8 cellular contexts compared by ENCODE assay signal in genomic region chr17:80866050-80866793, GRCh38.
DNase-seq lines count a peak whose midpoint lies in the region; ATAC-seq and TF ChIP-seq lines count a peak whose summit lies in the region.

No MANE protein-coding gene starts in this region.

- H3K4me1 ChIP-seq in gastroesophageal sphincter (peaks cover 0 to 13% (median 0%) of the 10 kb centered on the region in 3 donors), aorta (ENCODE audit: control insufficient read depth in 1 of 2, insufficient read depth in 2 of 2, low read length in 2 of 2) (no peaks in the 10 kb centered on the region)

- peaks cover 0 to 18% of the 10 kb centered on the region in 2 donors for H3K36me3 ChIP-seq in gastroesophageal sphincter
- no peaks in the 10 kb centered on the region for H3K36me3 ChIP-seq in aorta (ENCODE audit: control insufficient read depth in 1 of 2, insufficient read depth in 2 of 2, low read length in 1 of 2)

- TF ChIP-seq POLR2A in gastroesophageal sphincter (IDR thresholded peaks at IDR 0.05), result no peak

- TF ChIP-seq CTCF in LNCaP clone FGC (IDR thresholded peaks at IDR 0.05; ENCODE audit: control insufficient read depth, extremely low read depth, insufficient read depth) (peak; percentile 82), gastroesophageal sphincter (IDR thresholded peaks at IDR 0.05) (peak in 3 of 4 experiments; percentile 70 to 78 (median 73))

- ATAC-seq in gastroesophageal sphincter (peak; percentile 74), aorta (ENCODE audit: low FRiP score) (no peak), HG03097 (IDR thresholded peaks at IDR 0.05; ENCODE audit: low FRiP score, unreplicated experiment) (no peak)

- TF ChIP-seq EP300 in gastroesophageal sphincter (IDR thresholded peaks at IDR 0.05), result no peak

- WGBS in gastroesophageal sphincter (ENCODE audit: low coverage in 1 of 2), 2 donors, result 12% methylated on average over 8 of the region's 8 CpGs
- 14 to 16% methylated on average over 8 of the region's 8 CpGs for WGBS in aorta, 2 donors

- intact Hi-C loops in posterior cingulate gyrus (cut with DNase I) (loop anchor here (2.0 kb wide), 1 partner anchor 105 kb away; no protein-coding TSS in a partner anchor), aorta (cut with DNase I) (loop anchor here (5.0 kb wide), 1 partner anchor 116 kb away; no protein-coding TSS in a partner anchor)

- H3K4me3 ChIP-seq in LNCaP clone FGC (ENCODE audit: low read depth, low read length) (no peak overlapping the region), gastroesophageal sphincter (no peak overlapping the region), aorta (ENCODE audit: low read length in 2 of 2) (no peak overlapping the region)

- H3K27ac ChIP-seq in gastroesophageal sphincter, result no peak overlapping the region
- H3K27ac ChIP-seq in aorta (ENCODE audit: low read depth in 1 of 2, low read length in 2 of 2), result no peak overlapping the region

- no peaks in the 10 kb centered on the region for H3K27me3 ChIP-seq in gastroesophageal sphincter
- no peaks in the 10 kb centered on the region for H3K27me3 ChIP-seq in aorta (ENCODE audit: control insufficient read depth in 1 of 2, insufficient read depth in 2 of 2, low read length in 1 of 2)

- H3K9me3 ChIP-seq in gastroesophageal sphincter, result no peaks in the 10 kb centered on the region
- H3K9me3 ChIP-seq in aorta (ENCODE audit: control insufficient read depth, low read length), result no peaks in the 10 kb centered on the region

- DNase-seq in DMS153 treated with DMSO at 0.1 percent for 48 hours (lab: John Stamatoyannopoulos, UW; ENCODE audit: unreplicated experiment) (peak; percentile 25), LNCaP clone FGC (ENCODE audit: low read depth) (no peak), SHP77 treated with DMSO at 0.1 percent for 48 hours (lab: John Stamatoyannopoulos, UW) (peak; percentile 86), posterior cingulate gyrus (peak in 9 of 10 donors; percentile 56 to 95 (median 76)), aorta (peak; percentile 81 to 90)
- peak; percentile 52 for DNase-seq in activated gamma-delta T cell treated with anti-CD3 and anti-CD28 coated beads, Interleukin-2, amount 50 U/mL, for 16 hours (ENCODE audit: low read depth)
